Comparison of ENCODE assay signal across 8 cellular contexts in the genomic region with DNA sequence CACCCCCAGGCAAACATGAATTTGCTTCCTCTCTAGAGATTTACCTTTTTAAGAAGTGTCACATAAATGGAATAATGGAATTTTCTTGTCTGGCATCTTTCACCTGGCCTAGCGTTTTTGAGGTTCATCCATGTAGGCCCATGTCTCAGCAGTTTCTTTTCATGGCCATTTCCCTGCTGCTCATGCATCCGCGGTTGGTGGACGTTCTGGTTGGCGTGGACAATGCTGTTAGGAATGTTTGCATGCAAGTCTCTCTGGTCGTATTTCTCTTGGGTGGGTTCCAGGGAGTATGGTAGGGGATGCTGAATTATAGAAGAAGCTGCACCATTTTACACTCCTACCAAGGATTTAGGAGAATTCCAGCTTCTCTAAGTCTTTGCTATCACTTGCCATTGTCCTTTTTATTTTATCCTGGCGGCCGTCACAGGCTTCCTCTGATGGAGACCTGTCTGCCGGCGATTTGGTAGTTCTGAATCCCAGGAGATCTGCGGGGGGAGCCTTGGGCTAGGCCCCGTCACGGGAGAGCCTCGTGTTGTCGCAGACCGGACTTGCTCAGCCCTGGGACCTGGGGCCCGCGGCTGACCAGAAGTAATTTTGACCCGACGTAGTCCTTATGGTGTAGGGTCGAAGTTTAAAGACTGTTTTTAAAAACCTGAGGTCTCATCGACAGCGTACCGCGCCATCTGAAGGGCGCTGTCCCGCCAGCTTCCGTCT. TPM values are rescaled to one million over a fixed set of nuclear protein-coding genes. Genes with fewer than 3 reads are reported as not detected.
DNase-seq lines count a peak whose midpoint lies in the region; ATAC-seq, FAIRE-seq and TF ChIP-seq lines count a peak whose summit lies in the region.

No MANE protein-coding gene starts in this region.

- H4K20me1 ChIP-seq in endothelial cell of umbilical vein (replicated peaks; ENCODE audit: control insufficient read depth, extremely low read depth, insufficient read depth, low read length), result no peaks in the 10 kb centered on the region

- H3K4me3 Mint-ChIP-seq in activated naive CD4-positive, alpha-beta T cell treated with anti-CD3 and anti-CD28 coated beads, Interleukin-2, amount 10 ng/mL, durations not matched to agents 7 days and 5 days, result peak overlapping the region; percentile 91

- H3K9me3 ChIP-seq in RWPE2 (ENCODE audit: severe bottlenecking), result no peaks in the 10 kb centered on the region
- H3K9me3 ChIP-seq in endothelial cell of umbilical vein (replicated peaks; ENCODE audit: control insufficient read depth, insufficient read depth, low read length), result no peaks in the 10 kb centered on the region
- H3K9me3 ChIP-seq in muscle layer of colon (ENCODE audit: low read length), result no peaks in the 10 kb centered on the region

- no peak for TF ChIP-seq POLR2A in endothelial cell of umbilical vein (IDR thresholded peaks at IDR 0.05; ENCODE audit: low read depth, low read length)

- H3K9ac ChIP-seq in endothelial cell of umbilical vein (replicated peaks; ENCODE audit: extremely low read depth, insufficient read depth, low read length) (peak overlapping the region; percentile 80), muscle layer of colon (ENCODE audit: low read length) (peak overlapping the region; percentile 75)

- no peak for TF ChIP-seq CTCF in RWPE2 (IDR thresholded peaks at IDR 0.05; ENCODE audit: poor library complexity, severe bottlenecking)
- no peak for TF ChIP-seq CTCF in endothelial cell of umbilical vein (IDR thresholded peaks at IDR 0.05; ENCODE audit: extremely low read depth in 1 of 2, insufficient read depth in 1 of 2, low read depth in 1 of 2, low read length in 2 of 2)
- no peak for TF ChIP-seq CTCF in GM20000 (IDR thresholded peaks at IDR 0.05; ENCODE audit: extremely low read depth, missing control alignments)

- POLR2A ChIA-PET in endothelial cell of umbilical vein (lab: Charles Lee), result interaction anchor here (1.0 to 1.7 kb wide), 2 partner anchors 57 to 77 kb away, joined by 3 to 6 read pairs; a partner anchor contains a TSS

- H3K4me1 Mint-ChIP-seq in activated naive CD4-positive, alpha-beta T cell treated with anti-CD3 and anti-CD28 coated beads, Interleukin-2, amount 10 ng/mL, durations not matched to agents 7 days and 5 days, result peaks cover 70% of the 10 kb centered on the region

- H3K27me3 Mint-ChIP-seq in activated naive CD4-positive, alpha-beta T cell treated with anti-CD3 and anti-CD28 coated beads, Interleukin-2, amount 10 ng/mL, durations not matched to agents 7 days and 5 days, result no peaks in the 10 kb centered on the region

- H3K36me3 Mint-ChIP-seq in activated naive CD4-positive, alpha-beta T cell treated with anti-CD3 and anti-CD28 coated beads, Interleukin-2, amount 10 ng/mL, durations not matched to agents 7 days and 5 days, result peaks cover 28% of the 10 kb centered on the region

- FAIRE-seq in endothelial cell of umbilical vein (lab: Jason Lieb, UNC), result peak; percentile 62

- peak; percentile 26 for ATAC-seq in HG02973 (IDR thresholded peaks at IDR 0.05; ENCODE audit: unreplicated experiment)
- ATAC-seq in RWPE2 (ENCODE audit: low read depth), result peak; percentile 13; the same call in 2 of the 3 replicates

- H3K27me3 ChIP-seq in RWPE2 (ENCODE audit: insufficient read depth, poor library complexity, severe bottlenecking) (no peaks in the 10 kb centered on the region), endothelial cell of umbilical vein (ENCODE audit: control insufficient read depth in 2 of 2, insufficient read depth in 2 of 2, low read length in 2 of 2) (no peaks in the 10 kb centered on the region), muscle layer of colon (ENCODE audit: control insufficient read depth in 1 of 2, insufficient read depth in 2 of 2, low read length in 2 of 2) (no peaks in the 10 kb centered on the region)

- H3K4me1 ChIP-seq in RWPE2 (ENCODE audit: insufficient read depth, poor library complexity, severe bottlenecking) (peaks cover 30% of the 10 kb centered on the region), endothelial cell of umbilical vein (ENCODE audit: control insufficient read depth, extremely low read depth, insufficient read depth, low read length) (peaks cover 53% of the 10 kb centered on the region), muscle layer of colon (ENCODE audit: insufficient read depth, low read length) (peaks cover 37% of the 10 kb centered on the region)

- dilution Hi-C loops in endothelial cell of umbilical vein (cut with MboI; ENCODE audit: extremely low pct_ligation_motif_present, low sequenced_read_pairs), result loop anchor here (5.0 kb wide), 1 partner anchor 36 kb away; no protein-coding TSS in a partner anchor

- peak overlapping the region; percentile 28 for H2AFZ ChIP-seq in endothelial cell of umbilical vein (ENCODE audit: low read depth, low read length)

- peak overlapping the region; percentile 98 for H3K27ac Mint-ChIP-seq in activated naive CD4-positive, alpha-beta T cell treated with anti-CD3 and anti-CD28 coated beads, Interleukin-2, amount 10 ng/mL, durations not matched to agents 7 days and 5 days

- peak overlapping the region; percentile 81 for H3K4me2 ChIP-seq in endothelial cell of umbilical vein (ENCODE audit: insufficient read depth, low read length)

- TSS peak; percentile 76 for BruUV-seq in endothelial cell of umbilical vein (replicated peaks; lab: Mats Ljungman, UMichigan)

- no peak for DNase-seq in activated naive CD4-positive, alpha-beta T cell treated with anti-CD3 and anti-CD28 coated beads, Interleukin-2, amount 10 ng/mL, durations not matched to agents 7 days and 5 days
- no peak for DNase-seq in activated naive CD4-positive, alpha-beta T cell treated with Interleukin-2 at 50 U/mL for 16 hours
- DNase-seq in RWPE2 (ENCODE audit: low spot score), result no peak
- peak; percentile 73 for DNase-seq in endothelial cell of umbilical vein (ENCODE audit: low read depth, low spot score)
- DNase-seq in GM20000 (ENCODE audit: low spot score), result no peak
- DNase-seq in kidney glomerular epithelial cell (lab: John Stamatoyannopoulos, UW), result no peak

- H3K9me1 ChIP-seq in endothelial cell of umbilical vein (replicated peaks; ENCODE audit: control insufficient read depth, extremely low read depth, insufficient read depth, low read length), result no peaks in the 10 kb centered on the region

- intact Hi-C loops in endothelial cell of umbilical vein (cut with micrococcal nuclease), result loop anchor here (1.0 to 2.0 kb wide), 3 partner anchors 77 to 203 kb away; a partner anchor contains a TSS

- CTCF ChIA-PET in activated naive CD4-positive, alpha-beta T cell treated with anti-CD3 and anti-CD28 coated beads, Interleukin-2, amount 10 ng/mL, durations not matched to agents 7 days and 5 days (lab: Charles Lee), result interaction anchor here (0.7 to 2.2 kb wide), 10 partner anchors 10 to 95 kb away, joined by 3 to 14 read pairs (median 4); a partner anchor contains a TSS
- CTCF ChIA-PET in endothelial cell of umbilical vein (lab: Charles Lee), result interaction anchor here (0.8 to 3.2 kb wide), 6 partner anchors 13 to 266 kb away, joined by 3 to 28 read pairs (median 4); a partner anchor contains a TSS

- H3K36me3 ChIP-seq in RWPE2 (ENCODE audit: low read depth) (peaks cover 15% of the 10 kb centered on the region), endothelial cell of umbilical vein (ENCODE audit: control insufficient read depth in 2 of 2, extremely low read depth in 1 of 2, insufficient read depth in 2 of 2, low read length in 2 of 2) (no peaks in the 10 kb centered on the region), muscle layer of colon (ENCODE audit: insufficient read depth, low read length) (peaks cover 6% of the 10 kb centered on the region)

- H3K4me3 ChIP-seq in RWPE2 (ENCODE audit: severe bottlenecking) (peak overlapping the region; percentile 77), endothelial cell of umbilical vein (replicated peaks in 1 of 3; ENCODE audit: insufficient read depth in 1 of 3, low read depth in 1 of 3, low read length in 3 of 3) (peak overlapping the region; percentile 46 to 80 (median 62)), muscle layer of colon (ENCODE audit: low read depth in 1 of 2, low read length in 2 of 2) (peak overlapping the region; percentile 70 to 74)

- no peaks in the 10 kb centered on the region for H3K9me3 Mint-ChIP-seq in activated naive CD4-positive, alpha-beta T cell treated with anti-CD3 and anti-CD28 coated beads, Interleukin-2, amount 10 ng/mL, durations not matched to agents 7 days and 5 days

- H3K79me2 ChIP-seq in endothelial cell of umbilical vein (ENCODE audit: control insufficient read depth, insufficient read depth, low read length), result peaks cover 19% of the 10 kb centered on the region

- H3K27ac ChIP-seq in RWPE2 (ENCODE audit: poor library complexity, severe bottlenecking), result peak overlapping the region; percentile 77
- peak overlapping the region; percentile 77 for H3K27ac ChIP-seq in endothelial cell of umbilical vein (ENCODE audit: insufficient read depth, low read depth, low read length)
- peak overlapping the region; percentile 87 for H3K27ac ChIP-seq in muscle layer of colon (ENCODE audit: low read depth, low read length)

TF ChIP-seq in endothelial cell of umbilical vein, 7 proteins besides CTCF, POLR2A, EP300 and RAD21:
- TF ChIP-seq, protein P1, sequence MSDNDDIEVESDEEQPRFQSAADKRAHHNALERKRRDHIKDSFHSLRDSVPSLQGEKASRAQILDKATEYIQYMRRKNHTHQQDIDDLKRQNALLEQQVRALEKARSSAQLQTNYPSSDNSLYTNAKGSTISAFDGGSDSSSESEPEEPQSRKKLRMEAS (IDR thresholded peaks at IDR 0.05; ENCODE audit: insufficient read depth, insufficient read length), result no peak
- TF ChIP-seq EZH2 (IDR thresholded peaks at IDR 0.05; ENCODE audit: borderline replicate concordance, low read depth, low read length, severe bottlenecking) (no peak), MYC (IDR thresholded peaks at IDR 0.05; ENCODE audit: low read depth, low read length) (no peak), FOS (IDR thresholded peaks at IDR 0.05; ENCODE audit: borderline replicate concordance, insufficient read depth, low read length) (no peak), JUN (IDR thresholded peaks at IDR 0.05; ENCODE audit: borderline replicate concordance, insufficient read depth, insufficient read length, low read depth) (no peak)

RNA-seq across cellular contexts. Expression of a gene that starts 56.9 kb away (rescaled TPM):
- 11.5 and 12.3 TPM in 2 replicates for total RNA-seq in endothelial cell of umbilical vein
- 5.0 and 5.5 TPM in 2 replicates for polyA plus RNA-seq in endothelial cell of umbilical vein
- 4.9 and 5.4 TPM in 2 replicates for polyA plus RNA-seq in endothelial cell of umbilical vein (2011; cell fraction: cytosol; rRNA removed)
- polyA plus RNA-seq in endothelial cell of umbilical vein (2011; cell fraction: nucleus; rRNA removed), result 4.7 and 5.0 TPM in 2 replicates
- polyA plus RNA-seq in endothelial cell of umbilical vein (2012), result 8.8 and 9.2 TPM in 2 replicates
- polyA minus RNA-seq in endothelial cell of umbilical vein, result 7.7 and 9.0 TPM in 2 replicates
- polyA minus RNA-seq in endothelial cell of umbilical vein (2011; cell fraction: cytosol; rRNA and poly(A)+ RNA removed), result 5.0 TPM
- polyA minus RNA-seq in endothelial cell of umbilical vein (2011; cell fraction: nucleus; rRNA and poly(A)+ RNA removed), result 4.2 and 4.7 TPM in 2 replicates
